ENCODE assay signal across 24 cellular contexts in the genomic region with DNA sequence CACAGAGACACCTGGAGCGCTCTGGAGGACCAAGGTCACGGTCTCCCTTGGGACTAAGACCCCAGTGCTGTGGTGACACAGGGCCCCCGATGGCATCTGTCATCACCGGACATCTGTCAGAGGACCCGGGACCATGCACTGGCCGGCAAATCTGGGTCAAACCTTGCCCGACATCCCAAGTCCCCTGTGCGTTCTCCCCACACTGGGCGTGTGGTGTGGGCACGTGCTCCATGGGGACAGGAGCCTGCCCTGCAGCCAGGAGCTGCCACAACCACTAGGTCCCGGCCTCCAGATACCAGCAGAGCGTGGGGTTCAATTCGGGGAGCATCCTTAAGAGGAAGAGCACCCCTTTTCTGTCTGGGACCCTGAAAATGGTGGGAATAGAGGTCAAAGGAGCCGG. TPM values are rescaled to one million over a fixed set of nuclear protein-coding genes. Genes with fewer than 3 reads are reported as not detected.
A peak's percentile ranks its signal among the peaks of the same experiment; 100 is the strongest.
DNase-seq lines count a peak whose midpoint lies in the region; ATAC-seq and TF ChIP-seq lines count a peak whose summit lies in the region.
"Had no signal": no experiment of that assay in that cellular context is flagged by ENCODE, and none has a peak within 500 bp of the region (broad histone marks: within the 10 kb centered on the region; RNA-seq: fewer than 3 reads in every experiment).

No MANE protein-coding gene starts in this region.

- no peak for TF ChIP-seq POLR2A in gastrocnemius medialis (IDR thresholded peaks at IDR 0.05)
- no peak for TF ChIP-seq POLR2A in uterus (IDR thresholded peaks at IDR 0.05)

- H3K36me3 ChIP-seq in WERI-Rb-1, result peaks cover 3% of the 10 kb centered on the region
- no peaks in the 10 kb centered on the region for H3K36me3 ChIP-seq in neutrophil
- H3K36me3 ChIP-seq in gastrocnemius medialis, result no peaks in the 10 kb centered on the region
- H3K36me3 ChIP-seq in uterus, result no peaks in the 10 kb centered on the region
- H3K36me3 ChIP-seq: BE2C had no signal

- H3K27ac ChIP-seq in right cardiac atrium (ENCODE audit: low read length) (no peak overlapping the region), WERI-Rb-1 (peak overlapping the region; percentile 32), neutrophil (peak overlapping the region; percentile 95), gastrocnemius medialis (no peak overlapping the region), uterus (no peak overlapping the region)
- H3K27ac ChIP-seq: 22Rv1, PC-9 had no signal

- TF ChIP-seq CTCF in WERI-Rb-1 (IDR thresholded peaks at IDR 0.05; ENCODE audit: low read depth, low read length) (no peak), neutrophil (IDR thresholded peaks at IDR 0.05) (no peak), gastrocnemius medialis (IDR thresholded peaks at IDR 0.05 in 4 of 5, conservative IDR thresholded peaks at IDR 0.05 in 1 of 5) (no peak), uterus (IDR thresholded peaks at IDR 0.05) (no peak)

- in situ Hi-C loops in gastrocnemius medialis (cut with MboI; ENCODE audit: low sequenced_read_pairs in 4 of 4), result no loop called here

- no peaks in the 10 kb centered on the region for H3K9me3 ChIP-seq in right cardiac atrium (ENCODE audit: control insufficient read depth, low read length)
- H3K9me3 ChIP-seq in WERI-Rb-1 (ENCODE audit: severe bottlenecking), result no peaks in the 10 kb centered on the region
- H3K9me3 ChIP-seq in neutrophil, result no peaks in the 10 kb centered on the region
- no peaks in the 10 kb centered on the region for H3K9me3 ChIP-seq in gastrocnemius medialis
- H3K9me3 ChIP-seq in uterus, result no peaks in the 10 kb centered on the region
- H3K9me3 ChIP-seq: BE2C had no signal

- intact Hi-C loops in right cardiac atrium (cut with DNase I), result no loop called here
- intact Hi-C loops in Right ventricle myocardium inferior (cut with DNase I), result no loop called here
- intact Hi-C loops in gastrocnemius medialis (cut with DNase I; ENCODE audit: low total_unique reads), result no loop called here
- intact Hi-C loops in uterus (cut with DNase I; ENCODE audit: low total_unique reads), result no loop called here

- ATAC-seq in right cardiac atrium (no peak), Right ventricle myocardium inferior (no peak), left lobe of liver (peak; percentile 15), gastrocnemius medialis (no peak)

- no peak overlapping the region for H3K4me3 ChIP-seq in right cardiac atrium (ENCODE audit: low read length)
- no peak overlapping the region for H3K4me3 ChIP-seq in WERI-Rb-1 (ENCODE audit: low read depth, low read length)
- no peak overlapping the region for H3K4me3 ChIP-seq in neutrophil (ENCODE audit: low read depth in 1 of 2, low read length in 1 of 2)
- H3K4me3 ChIP-seq in gastrocnemius medialis, result no peak overlapping the region
- H3K4me3 ChIP-seq in uterus, result no peak overlapping the region
- H3K4me3 ChIP-seq: PC-9 had no signal

- DNase-seq in right cardiac atrium, result peak in 2 of 3 donors; percentile 28 to 61
- DNase-seq in Right ventricle myocardium inferior (ENCODE audit: missing footprints), result no peak
- no peak for DNase-seq in WERI-Rb-1
- DNase-seq in left lobe of liver (ENCODE audit: low spot score), result no peak
- no peak for DNase-seq in gastrocnemius medialis
- no peak for DNase-seq in uterus
- no peak for DNase-seq in NCI-H524 treated with DMSO at 0.1 percent for 48 hours (lab: John Stamatoyannopoulos, UW)
- DNase-seq: ACHN; BE2C; CD4-positive, CD25-positive, alpha-beta regulatory T cell; H7; KG1; NCI-H1048; NCI-H1436; NCI-H187; NCI-H2107; NCI-H524; NCI-H774; PC-9; Right ventricle myocardium superior had no signal

- H3K27me3 ChIP-seq in right cardiac atrium (ENCODE audit: control insufficient read depth, insufficient read depth) (no peaks in the 10 kb centered on the region), WERI-Rb-1 (ENCODE audit: insufficient read depth, low read depth, severe bottlenecking) (no peaks in the 10 kb centered on the region), neutrophil (no peaks in the 10 kb centered on the region), gastrocnemius medialis (no peaks in the 10 kb centered on the region), uterus (no peaks in the 10 kb centered on the region)
- H3K27me3 ChIP-seq: BE2C had no signal

- H3K4me1 ChIP-seq in right cardiac atrium (ENCODE audit: control insufficient read depth, insufficient read depth, low read length), result peaks cover 11% of the 10 kb centered on the region
- peaks cover 51 to 63% of the 10 kb centered on the region in 2 experiments for H3K4me1 ChIP-seq in neutrophil (ENCODE audit: control insufficient read depth in 1 of 2, insufficient read depth in 1 of 2, low read depth in 1 of 2, low read length in 1 of 2)
- H3K4me1 ChIP-seq in gastrocnemius medialis, result peaks cover 31 to 51% of the 10 kb centered on the region in 2 donors
- H3K4me1 ChIP-seq in uterus, result peaks cover 0 to 19% of the 10 kb centered on the region in 2 donors

- WGBS in right cardiac atrium, result 79% methylated on average over 14 of the region's 14 CpGs

RNA-seq across cellular contexts. Expression of gene AGPAT2, which starts 3.5 kb away (rescaled TPM):
- total RNA-seq in right cardiac atrium (10 to 100 TPM; 63.0 to 92.0 (median 70.2) TPM), Right ventricle myocardium inferior (57.9 TPM), left lobe of liver (213 TPM), gastrocnemius medialis (10 to 100 TPM; 19.0 to 77.4 (median 36.0) TPM), uterus (10 to 100 TPM; 22.7 to 45.1 (median 38.6) TPM)
- 149 TPM for polyA plus RNA-seq in right cardiac atrium

RNA-seq across cellular contexts. Expression of gene EGFL7, which starts 21.0 kb away (rescaled TPM):
- total RNA-seq in right cardiac atrium (100 to 1,000 TPM in 1 of 4 donors, 10 to 100 TPM in 3; 73.3 to 148 (median 83.0) TPM), Right ventricle myocardium inferior (72.0 TPM), left lobe of liver (42.3 TPM), gastrocnemius medialis (10 to 100 TPM; 37.4 to 74.7 (median 49.0) TPM), uterus (1,000 to 10,000 TPM in 1 of 4 donors, 100 to 1,000 TPM in 3; 119 to 1,791 (median 307) TPM)
- polyA plus RNA-seq in right cardiac atrium, result 113 TPM
- polyA plus RNA-seq: CD4-positive, CD25-positive, alpha-beta regulatory T cell had no signal

RNA-seq across cellular contexts. Expression of gene DIPK1B, which starts 28.6 kb away (rescaled TPM):
- total RNA-seq in right cardiac atrium (10 to 100 TPM; 34.2 to 40.8 (median 36.4) TPM), Right ventricle myocardium inferior (16.4 TPM), left lobe of liver (3.0 TPM), gastrocnemius medialis (1 to 10 TPM; 1.8 to 4.6 (median 3.8) TPM), uterus (10 to 100 TPM in 3 of 4 donors, 1 to 10 TPM in 1; 3.2 to 26.3 (median 21.0) TPM)
- polyA plus RNA-seq in right cardiac atrium, result 42.7 TPM
- total RNA-seq: RPMI7951 had no signal

RNA-seq across cellular contexts. Expression of gene LCN10, which starts 59.0 kb away (rescaled TPM):
- total RNA-seq in right cardiac atrium, result 10 to 100 TPM in 1 of 4 donors, 1 to 10 TPM in 3; 4.5 to 14.1 (median 7.7) TPM
- polyA plus RNA-seq in right cardiac atrium, result 14.7 TPM
- total RNA-seq in Right ventricle myocardium inferior, result 11.3 TPM
- total RNA-seq in left lobe of liver, result 0.15 TPM
- total RNA-seq in gastrocnemius medialis, result 1 to 10 TPM in 3 of 4 donors, under 1 TPM in 1; 0.61 to 4.7 (median 1.6) TPM
- total RNA-seq in uterus, result 10 to 100 TPM in 3 of 4 donors, under 1 TPM in 1; 0.55 to 81.4 (median 20.4) TPM
- total RNA-seq: RPMI7951, SK-MEL-5 had no signal

Comparison
In these comparisons a context has a peak if more than half of its experiments do, and no peak if none do; other contexts are left out.
1. DNase-seq: peak in right cardiac atrium (2 of 3); none in Right ventricle myocardium inferior (single experiment), WERI-Rb-1 (single experiment), left lobe of liver (single experiment), gastrocnemius medialis (0 of 2), uterus (0 of 2) and NCI-H524 treated with DMSO at 0.1 percent for 48 hours (single experiment).
2. H3K27ac ChIP-seq: peak in WERI-Rb-1 (single experiment) and neutrophil (single experiment); none in right cardiac atrium (single experiment), gastrocnemius medialis (0 of 4) and uterus (0 of 2).